Comparison of ENCODE assay signal across 8 cellular contexts in the genomic region with DNA sequence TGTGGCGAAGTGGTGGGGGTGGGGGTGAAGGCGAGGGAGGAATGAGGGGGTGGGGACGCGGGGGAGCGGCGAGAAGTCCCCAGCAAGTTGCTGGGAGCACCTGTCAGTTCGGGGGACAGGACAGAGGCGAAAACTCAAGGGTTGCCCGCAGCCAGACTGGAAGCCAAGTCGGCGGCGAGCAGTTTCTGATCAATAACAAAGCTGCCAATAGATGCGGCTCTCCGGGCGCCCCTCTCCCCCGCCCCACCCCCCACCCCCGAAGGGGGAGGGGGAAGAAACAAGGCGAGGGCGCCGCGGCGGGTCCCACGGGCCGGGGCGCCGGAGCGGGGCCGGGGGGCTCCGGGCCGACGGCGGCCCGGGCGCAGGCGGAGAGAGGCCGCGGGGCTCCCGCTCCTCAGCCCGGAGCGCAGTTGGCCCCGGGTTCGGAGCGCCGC. TPM values are rescaled to one million over a fixed set of nuclear protein-coding genes. Genes with fewer than 3 reads are reported as not detected.
DNase-seq lines count a peak whose midpoint lies in the region; ATAC-seq and TF ChIP-seq lines count a peak whose summit lies in the region.

No MANE protein-coding gene starts in this region.

- peaks cover 20% of the 10 kb centered on the region for H3K4me1 ChIP-seq in HUES48 (ENCODE audit: control insufficient read depth, insufficient read depth, low read length)
- no peaks in the 10 kb centered on the region for H3K4me1 ChIP-seq in CD8-positive, alpha-beta memory T cell (ENCODE audit: insufficient read depth, low read length)

- H3K27me3 Mint-ChIP-seq in CD4-positive, alpha-beta T cell, result peaks cover 76% of the 10 kb centered on the region
- peaks cover 28 to 51% of the 10 kb centered on the region in 2 donors for H3K27me3 Mint-ChIP-seq in CD8-positive, alpha-beta memory T cell

- no peak overlapping the region for H3K27ac Mint-ChIP-seq in CD4-positive, alpha-beta T cell
- no peak overlapping the region for H3K27ac Mint-ChIP-seq in CD8-positive, alpha-beta memory T cell

- peaks cover 12% of the 10 kb centered on the region for H3K4me1 Mint-ChIP-seq in CD4-positive, alpha-beta T cell (ENCODE audit: low read depth)
- peaks cover 0 to 10% (median 5%) of the 10 kb centered on the region in 3 donors for H3K4me1 Mint-ChIP-seq in CD8-positive, alpha-beta memory T cell

- POLR2A ChIA-PET in CD4-positive, alpha-beta T cell (lab: Charles Lee), result no interaction called here
- POLR2A ChIA-PET in CD8-positive, alpha-beta memory T cell (lab: Charles Lee), result no interaction called here

- no peak for TF ChIP-seq CTCF in CD4-positive, alpha-beta T cell (IDR thresholded peaks at IDR 0.05)
- no peak for TF ChIP-seq CTCF in coronary artery (IDR thresholded peaks at IDR 0.05)

- no peak for DNase-seq in CD4-positive, alpha-beta T cell
- DNase-seq in coronary artery (ENCODE audit: low spot score) (no peak), mucosa of gallbladder (ENCODE audit: low spot score) (peak; percentile 26), H4 (ENCODE audit: low spot score) (no peak)
- DNase-seq in stimulated activated CD8-positive, alpha-beta memory T cell treated with anti-CD3 and anti-CD28 coated beads, Interleukin-4, amount 100 ng/mL, for 48 hours, result no peak
- DNase-seq in CD8-positive, alpha-beta memory T cell, result no peak

- peak overlapping the region; percentile 58; the same call in 1 of the 2 replicates for H3K9ac ChIP-seq in HUES48 (ENCODE audit: low read depth, low read length)

- H3K4me3 ChIP-seq in HUES48 (ENCODE audit: low read depth, low read length) (peak overlapping the region; percentile 79), coronary artery (peak overlapping the region; percentile 88)
- no peak overlapping the region for H3K4me3 ChIP-seq in CD8-positive, alpha-beta memory T cell (ENCODE audit: low read length)

- no peaks in the 10 kb centered on the region for H3K36me3 Mint-ChIP-seq in CD4-positive, alpha-beta T cell (ENCODE audit: low read depth)
- H3K36me3 Mint-ChIP-seq in CD8-positive, alpha-beta memory T cell, result peaks cover 0 to 4% (median 1%) of the 10 kb centered on the region in 3 donors

- ATAC-seq in CD4-positive, alpha-beta T cell (ENCODE audit: poor library complexity), result no peak
- no peak for ATAC-seq in GM18867 (IDR thresholded peaks at IDR 0.05; ENCODE audit: unreplicated experiment)

- no peaks in the 10 kb centered on the region for H3K36me3 ChIP-seq in HUES48 (ENCODE audit: control insufficient read depth, insufficient read depth, low read length)
- H3K36me3 ChIP-seq in CD8-positive, alpha-beta memory T cell (ENCODE audit: insufficient read depth, low read length), result no peaks in the 10 kb centered on the region

- peak overlapping the region; percentile 50 for H3K4me3 Mint-ChIP-seq in CD4-positive, alpha-beta T cell
- H3K4me3 Mint-ChIP-seq in CD8-positive, alpha-beta memory T cell, result no peak overlapping the region

- H3K27ac ChIP-seq in CD4-positive, alpha-beta T cell (ENCODE audit: low read depth, low read length), result no peak overlapping the region
- peak overlapping the region; percentile 64 for H3K27ac ChIP-seq in HUES48 (ENCODE audit: low read depth, low read length)
- H3K27ac ChIP-seq in coronary artery, result peak overlapping the region; percentile 93 to 97
- no peak overlapping the region for H3K27ac ChIP-seq in CD8-positive, alpha-beta memory T cell (ENCODE audit: low read depth, low read length)

- CTCF ChIA-PET in CD4-positive, alpha-beta T cell (lab: Charles Lee), result no interaction called here
- CTCF ChIA-PET in CD8-positive, alpha-beta memory T cell (lab: Charles Lee), result no interaction called here

- peaks cover under 1% of the 10 kb centered on the region for H3K9me3 Mint-ChIP-seq in CD4-positive, alpha-beta T cell
- H3K9me3 Mint-ChIP-seq in CD8-positive, alpha-beta memory T cell, result peaks cover 6 to 19% (median 12%) of the 10 kb centered on the region in 5 donors

- peaks cover 40% of the 10 kb centered on the region for H3K27me3 ChIP-seq in CD4-positive, alpha-beta T cell (ENCODE audit: control insufficient read depth, insufficient read depth, low read length)
- peaks cover 17% of the 10 kb centered on the region for H3K27me3 ChIP-seq in HUES48 (ENCODE audit: control insufficient read depth, insufficient read depth, low read length)
- peaks cover 8% of the 10 kb centered on the region for H3K27me3 ChIP-seq in CD8-positive, alpha-beta memory T cell (ENCODE audit: insufficient read depth, low read length, poor library complexity, severe bottlenecking)

- intact Hi-C loops in CD4-positive, alpha-beta T cell (cut with DNase I, micrococcal nuclease), result no loop called here

- no peaks in the 10 kb centered on the region for H3K9me3 ChIP-seq in CD4-positive, alpha-beta T cell (ENCODE audit: control insufficient read depth, low read length)
- no peaks in the 10 kb centered on the region for H3K9me3 ChIP-seq in HUES48 (ENCODE audit: control insufficient read depth, insufficient read depth, low read length)
- H3K9me3 ChIP-seq in CD8-positive, alpha-beta memory T cell (ENCODE audit: low read length), result no peaks in the 10 kb centered on the region

RNA-seq across cellular contexts. Expression of gene PDGFC, which starts 0.4 kb away (rescaled TPM):
- not detected for total RNA-seq in CD4-positive, alpha-beta T cell
- total RNA-seq in mucosa of gallbladder, result 45.2 TPM
- total RNA-seq in H4 (2014; rRNA removed; shearing (Covaris generic)), result 21.7 and 22.5 TPM in 2 replicates
- total RNA-seq in CD8-positive, alpha-beta memory T cell, result under 1 TPM in 1 of 2 experiments, not detected in 1; 0.13 TPM
- polyA plus RNA-seq in CD8-positive, alpha-beta memory T cell, result not detected

Comparison
In these comparisons a context has a peak if more than half of its experiments do, and no peak if none do; other contexts are left out.
1. H3K27ac ChIP-seq: peak in HUES48 (single experiment) and coronary artery (2 of 2); none in CD4-positive, alpha-beta T cell (single experiment) and CD8-positive, alpha-beta memory T cell (single experiment).
2. RNA of gene PDGFC, which starts 0.4 kb away (total RNA-seq): 45.2 TPM in mucosa of gallbladder (single experiment) and 21.7 to 22.5 TPM in H4; 0.13 TPM in CD8-positive, alpha-beta memory T cell and not detected in CD4-positive, alpha-beta T cell; every median in the first group is over 10 times any median in the second.